11 cellular contexts compared by ENCODE assay signal in genomic region chr1:90835661-90836344, GRCh38.
DNase-seq lines count a peak whose midpoint lies in the region; ATAC-seq and TF ChIP-seq lines count a peak whose summit lies in the region.
"Had no signal": no experiment of that assay in that cellular context is flagged by ENCODE, and none has a peak within 500 bp of the region (broad histone marks: within the 10 kb centered on the region; RNA-seq: fewer than 3 reads in every experiment).

No MANE protein-coding gene starts in this region.

- TF ChIP-seq CTCF in coronary artery (IDR thresholded peaks at IDR 0.05) = no peak

- ATAC-seq in sciatic nerve = peak; percentile 68
- no peak for ATAC-seq in GM21576 (IDR thresholded peaks at IDR 0.05; ENCODE audit: unreplicated experiment)
- ATAC-seq: SK-N-SH treated with all-trans-retinoic acid at 6 μM for 48 hours had no signal

- DNase-seq in GM03348 (ENCODE audit: low spot score) = peak; percentile 11
- no peak for DNase-seq in coronary artery (ENCODE audit: low spot score)
- DNase-seq in iPS-NIHi11 (ENCODE audit: low spot score) = peak; percentile 43
- peak; percentile 65 for DNase-seq in sciatic nerve (ENCODE audit: low spot score)
- no peak for DNase-seq in effector CD4-positive, alpha-beta T cell
- no peak for DNase-seq in caudate nucleus (lab: John Stamatoyannopoulos, UW)
- DNase-seq in RPMI8226 = no peak
- DNase-seq: CD4-positive, alpha-beta T cell; GOT3 had no signal

- H3K27ac ChIP-seq in coronary artery (no peak overlapping the region), caudate nucleus (ENCODE audit: low read depth, low read length) (no peak overlapping the region)

- peak overlapping the region; percentile 68 for H3K4me3 ChIP-seq in coronary artery

- intact Hi-C loops in sciatic nerve (cut with DNase I) = no loop called here

Comparison
In these comparisons a context has a peak if more than half of its experiments do, and no peak if none do; other contexts are left out.
1. DNase-seq: peak in GM03348 (single experiment), iPS-NIHi11 (single experiment) and sciatic nerve (single experiment); none in coronary artery (single experiment), effector CD4-positive, alpha-beta T cell (single experiment), caudate nucleus (0 of 61) and RPMI8226 (single experiment).